Comparison of ENCODE assay signal across 8 cellular contexts in the genomic region with DNA sequence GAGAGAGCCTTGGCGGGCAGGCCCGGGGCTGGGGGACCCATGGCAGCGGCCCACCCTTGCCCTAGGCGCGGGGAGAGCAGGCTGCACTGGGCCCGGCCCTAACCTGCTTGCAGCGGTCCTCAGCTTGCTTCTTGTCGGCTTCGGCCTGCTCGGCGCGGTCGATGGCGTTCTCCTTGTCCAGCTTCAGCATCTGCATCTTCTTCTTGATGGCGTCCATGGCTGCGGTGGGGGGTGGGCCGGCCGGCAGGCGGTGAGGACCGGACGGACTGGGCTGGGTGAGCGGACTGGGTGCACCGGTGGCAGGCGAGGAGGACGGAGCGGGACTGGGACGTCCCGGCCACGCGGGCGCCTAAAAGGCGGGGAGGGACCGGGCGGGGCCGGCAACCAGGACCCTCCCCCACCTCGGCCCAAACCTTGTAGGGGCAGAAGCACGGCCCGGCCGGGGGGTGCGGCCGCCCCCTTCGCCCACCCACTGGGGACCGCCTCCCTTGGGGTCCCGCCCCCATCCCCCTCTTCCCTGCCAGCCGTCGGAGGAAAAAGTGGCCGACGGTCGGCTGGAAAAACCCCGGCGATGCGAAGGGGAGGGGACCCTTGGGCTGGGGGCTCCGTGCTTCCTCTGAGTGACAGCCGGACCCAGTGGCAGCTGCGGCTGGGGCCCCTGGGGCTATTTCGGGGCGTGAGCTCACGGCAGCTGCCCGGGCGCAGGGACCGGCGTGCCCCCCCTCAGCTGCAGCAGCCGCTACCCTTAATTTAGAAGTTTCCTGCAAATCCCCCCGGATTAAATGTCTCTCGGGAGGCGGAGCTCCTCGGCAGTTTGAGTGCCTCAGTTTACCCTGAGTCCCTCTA. TPM values are rescaled to one million over a fixed set of nuclear protein-coding genes. Genes with fewer than 3 reads are reported as not detected.
DNase-seq lines count a peak whose midpoint lies in the region; ATAC-seq and TF ChIP-seq lines count a peak whose summit lies in the region.

Gene TPM2, minus strand, starts transcription at position 325 of the 846 bp plus-strand sequence. Its CDS starts 108 bp downstream, at position 217.

- DNase-seq in GM23338 (ENCODE audit: low spot score) = peak; percentile 86
- DNase-seq in T-cell = no peak
- peak; percentile 82 for DNase-seq in fibroblast of mammary gland (ENCODE audit: low read depth)
- DNase-seq in GM19240 (ENCODE audit: insufficient read length, low spot score) = no peak
- DNase-seq in NK-92 treated with Interleukin-12 subunit alpha and Interleukin-12 subunit beta, amount 100 ng/mL, for 24 hours (lab: John Stamatoyannopoulos, UW) = no peak

- no peaks in the 10 kb centered on the region for H3K9me2 ChIP-seq in GM23338 (ENCODE audit: insufficient read depth)

- no peaks in the 10 kb centered on the region for H3K27me3 ChIP-seq in GM23338 (ENCODE audit: insufficient read depth)

- 0 out of 2 replicates have a peak, but pooled peaks cover 4% of the 10 kb centered on the region for H3F3A ChIP-seq in GM23338 (replicated peaks; ENCODE audit: low read depth)

- H3K27me3 Mint-ChIP-seq in GM23338 (ENCODE audit: insufficient read depth, low read depth, poor library complexity) = peaks cover 3% of the 10 kb centered on the region
- H3K27me3 Mint-ChIP-seq in T-cell = no peaks in the 10 kb centered on the region
- H3K27me3 Mint-ChIP-seq in nephron (ENCODE audit: low read depth) = peaks cover 3% of the 10 kb centered on the region

- H3K27ac Mint-ChIP-seq in GM23338 (peak within 1 kb of the TSS; percentile 93; the same call in 1 of the 2 replicates), T-cell (peak within 1 kb of the TSS; percentile 80 to 85), nephron (peak within 1 kb of the TSS; percentile 65 to 96 (median 94))

- TF ChIP-seq CTCF in GM23338 (conservative IDR thresholded peaks at IDR 0.05; ENCODE audit: low read depth in 2 of 2) (no peak), fibroblast of mammary gland (conservative IDR thresholded peaks at IDR 0.05; ENCODE audit: control insufficient read depth, insufficient read depth, low read depth, low read length) (no peak), nephron (IDR thresholded peaks at IDR 0.05; ENCODE audit: unreplicated experiment in 3 of 3) (no peak)

- POLR2A ChIA-PET in T-cell (lab: Charles Lee) = no interaction called here

- CTCF ChIA-PET in T-cell (lab: Charles Lee) = interaction anchor here in 1 of 2 donors (0.6 to 1.3 kb wide), 4 partner anchors 12 to 52 kb away, joined by 3 read pairs; partner anchors contain the start of genes CCDC107 and RMRP

- H3K27ac ChIP-seq in GM23338 (ENCODE audit: low read depth) = peak within 1 kb of the TSS; percentile 87; the same call in 1 of the 2 replicates

- H3K4me1 Mint-ChIP-seq in GM23338 (peaks cover 33% of the 10 kb centered on the region), T-cell (peaks cover 23 to 28% (median 27%) of the 10 kb centered on the region in 3 donors), nephron (peaks cover 42% of the 10 kb centered on the region)

- H3K4me1 ChIP-seq in GM23338 (ENCODE audit: insufficient read depth) = peaks cover 17% of the 10 kb centered on the region; the same call in 1 of the 2 replicates

- peaks cover 13% of the 10 kb centered on the region; the same call in 1 of the 2 replicates for H3K36me3 ChIP-seq in GM23338 (ENCODE audit: insufficient read depth)

- peaks cover 6% of the 10 kb centered on the region; the same call in 1 of the 2 replicates for H4K20me1 ChIP-seq in GM23338 (replicated peaks; ENCODE audit: insufficient read depth)

- H3K4me3 Mint-ChIP-seq in GM23338 = peak within 1 kb of the TSS; percentile 95
- peak within 1 kb of the TSS; percentile 82 to 87 (median 83) for H3K4me3 Mint-ChIP-seq in T-cell
- H3K4me3 Mint-ChIP-seq in nephron = peak within 1 kb of the TSS; percentile 94 to 100 (median 95)

- H3K4me2 ChIP-seq in GM23338 = peak within 1 kb of the TSS; percentile 96

- H3K36me3 Mint-ChIP-seq in GM23338 (ENCODE audit: low read depth) (peaks cover 41% of the 10 kb centered on the region), T-cell (no peaks in the 10 kb centered on the region), nephron (ENCODE audit: low read depth) (peaks cover 13% of the 10 kb centered on the region)

- peaks cover 22% of the 10 kb centered on the region for H3K79me2 ChIP-seq in GM23338 (replicated peaks; ENCODE audit: insufficient read depth)

- H3K4me3 ChIP-seq in GM23338 (peak within 1 kb of the TSS; percentile 94), fibroblast of mammary gland (ENCODE audit: control insufficient read depth, low read depth, low read length) (peak within 1 kb of the TSS; percentile 96)

- ATAC-seq in GM23338 (peak; percentile 67), T-cell (replicated peaks in 1 of 4) (no peak), HG03039 (IDR thresholded peaks at IDR 0.05; ENCODE audit: unreplicated experiment) (no peak), HG02678 (IDR thresholded peaks at IDR 0.05; ENCODE audit: unreplicated experiment) (no peak)

- peak within 1 kb of the TSS; percentile 92 for H2AFZ ChIP-seq in GM23338

- H3K9me3 Mint-ChIP-seq in GM23338 (no peaks in the 10 kb centered on the region; the same call in 1 of the 3 replicates), T-cell (no peaks in the 10 kb centered on the region), nephron (no peaks in the 10 kb centered on the region)

TF ChIP-seq in GM23338, 12 proteins besides CTCF, POLR2A, EP300 and RAD21 (continues in another document):
- TF ChIP-seq ZNF331 (CRISPR knock-in tag; IDR thresholded peaks at IDR 0.05; ENCODE audit: low read depth) = no peak
- TF ChIP-seq EZH2phosphoT487 (IDR thresholded peaks at IDR 0.05; ENCODE audit: unreplicated experiment) = no peak
- peak; percentile 98 for TF ChIP-seq POLR2AphosphoS5 (IDR thresholded peaks at IDR 0.05; ENCODE audit: low read depth)
- TF ChIP-seq JUNB (IDR thresholded peaks at IDR 0.05; ENCODE audit: unreplicated experiment) = no peak
- TF ChIP-seq REST (IDR thresholded peaks at IDR 0.05; ENCODE audit: unreplicated experiment) = peak; percentile 23
- no peak for TF ChIP-seq EZH2 (IDR thresholded peaks at IDR 0.05; ENCODE audit: low read depth, unreplicated experiment)
- TF ChIP-seq CREB1 (CRISPR knock-in tag; IDR thresholded peaks at IDR 0.05; ENCODE audit: low read depth) = 0 out of 2 replicates have a peak, but pooled peaks have one; percentile 31

RNA-seq across cellular contexts. Expression of gene TPM2, which starts in this region (rescaled TPM):
- 116 and 141 TPM in 2 replicates for total RNA-seq in GM23338 (2014; rRNA removed; shearing (Covaris generic))
- 488 and 540 TPM in 2 replicates for polyA plus RNA-seq in GM23338 (2016; fragmentation: Nextera tagmentation; extraction: Ambion mirVana)
- total RNA-seq in T-cell = 10 to 100 TPM; 21.4 to 66.0 (median 57.5) TPM

Comparison
In these comparisons a context has a peak if more than half of its experiments do, and no peak if none do; other contexts are left out.
1. DNase-seq: peak in GM23338 (single experiment) and fibroblast of mammary gland (single experiment); none in T-cell (0 of 34), GM19240 (single experiment) and NK-92 treated with Interleukin-12 subunit alpha and Interleukin-12 subunit beta, amount 100 ng/mL, for 24 hours (single experiment).
2. Peak in every context shown above with its lines, with median percentiles within 50 percentile points of each other: H3K27ac Mint-ChIP-seq and H3K4me3 Mint-ChIP-seq.